In the genomic region with DNA sequence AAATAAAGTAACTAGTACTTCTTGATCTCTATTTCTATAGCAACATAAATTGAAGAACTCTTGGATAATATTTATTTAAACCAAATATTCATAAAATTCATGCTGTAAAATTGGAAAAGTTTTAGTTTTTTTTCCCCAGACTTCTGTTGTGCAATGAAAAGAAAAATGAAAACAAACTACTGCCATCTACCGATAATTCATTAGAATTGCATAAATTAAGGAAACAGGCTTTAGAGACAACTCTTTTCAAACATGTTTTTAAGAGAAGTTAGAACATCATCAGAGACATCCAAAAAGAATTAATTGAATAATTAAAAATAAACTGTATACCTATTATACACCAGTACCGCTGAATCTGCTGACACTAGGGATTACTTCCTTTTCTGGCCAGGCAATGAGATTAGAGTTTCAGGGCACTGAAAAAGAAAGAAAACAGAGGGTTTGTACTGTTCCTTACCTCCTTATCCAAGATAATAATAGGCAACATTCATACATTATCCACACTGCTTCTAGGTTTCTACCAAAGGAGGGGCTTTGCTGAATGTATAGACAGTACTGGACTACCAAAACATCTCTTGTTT, we compare ENCODE assay signal across 8 cellular contexts. TPM values are rescaled to one million over a fixed set of nuclear protein-coding genes. Genes with fewer than 3 reads are reported as not detected.
DNase-seq lines count a peak whose midpoint lies in the region; ATAC-seq and TF ChIP-seq lines count a peak whose summit lies in the region.

No MANE protein-coding gene starts in this region.

- in situ Hi-C loops in G401 (cut with HindIII; ENCODE audit: low sequenced_read_pairs): no loop called here

- TF ChIP-seq EP300 in neural cell (conservative IDR thresholded peaks at IDR 0.05; ENCODE audit: poor library complexity, severe bottlenecking): no peak

- H3K27ac ChIP-seq in neural cell (ENCODE audit: low read length): no peak overlapping the region

- H3K9me3 ChIP-seq in neural cell (ENCODE audit: low read length): no peaks in the 10 kb centered on the region

- H3K79me2 ChIP-seq in neural cell (replicated peaks; ENCODE audit: insufficient read depth, low read length): no peaks in the 10 kb centered on the region

- H3K36me3 ChIP-seq in neural cell (ENCODE audit: insufficient read depth, low read length): no peaks in the 10 kb centered on the region

- H3K9me2 ChIP-seq in neural cell (ENCODE audit: insufficient read depth, low read length): no peaks in the 10 kb centered on the region

- no peak overlapping the region for H3K9ac ChIP-seq in neural cell (ENCODE audit: low read length)

- peaks cover 16% of the 10 kb centered on the region for H3K27me3 ChIP-seq in neural cell (ENCODE audit: insufficient read depth, low read depth, low read length)

- TF ChIP-seq CTCF in NB4 (IDR thresholded peaks at IDR 0.05; ENCODE audit: low read depth, low read length) (peak; percentile 8), neural cell (IDR thresholded peaks at IDR 0.05; ENCODE audit: poor library complexity, severe bottlenecking) (peak; percentile 71)

- ATAC-seq in HG03378 (IDR thresholded peaks at IDR 0.05; ENCODE audit: unreplicated experiment) (no peak), GM21526 (IDR thresholded peaks at IDR 0.05; ENCODE audit: low FRiP score, unreplicated experiment) (no peak)

- H3K4me3 ChIP-seq in NB4 (ENCODE audit: low read depth, low read length) (no peak overlapping the region), neural cell (ENCODE audit: low read length) (no peak overlapping the region)

- H3F3A ChIP-seq in neural cell (ENCODE audit: insufficient read depth, low read length, poor library complexity, severe bottlenecking): no peaks in the 10 kb centered on the region

- no peak overlapping the region for H3K4me2 ChIP-seq in neural cell (ENCODE audit: low read length)

- DNase-seq in G401 (ENCODE audit: low spot score) (peak; percentile 36), NB4 (ENCODE audit: low read depth) (peak; percentile 43), COLO668 (lab: John Stamatoyannopoulos, UW; ENCODE audit: unreplicated experiment) (no peak)
- peak; percentile 14 for DNase-seq in central memory CD4-positive, alpha-beta T cell
- DNase-seq in activated CD4-positive, alpha-beta T cell treated with anti-CD3 and anti-CD28 coated beads, Interleukin-2, amount 50 U/mL, for 4 hours: no peak

- H2AFZ ChIP-seq in neural cell (ENCODE audit: low read depth, low read length): no peak overlapping the region

- TF ChIP-seq POLR2A in NB4 (IDR thresholded peaks at IDR 0.05; ENCODE audit: extremely low read depth, insufficient read length): no peak

- peak; percentile 79 for TF ChIP-seq RAD21 in neural cell (conservative IDR thresholded peaks at IDR 0.05)

- no peaks in the 10 kb centered on the region for H4K20me1 ChIP-seq in neural cell (ENCODE audit: insufficient read depth)

TF ChIP-seq in neural cell, 6 proteins besides CTCF, POLR2A, EP300 and RAD21:
- peak; percentile 75 for TF ChIP-seq SMC3 (conservative IDR thresholded peaks at IDR 0.05; ENCODE audit: poor library complexity)
- no peak for TF ChIP-seq TAF1 (IDR thresholded peaks at IDR 0.05; ENCODE audit: low read depth)

RNA-seq across cellular contexts. Expression of a gene that starts 4.9 kb away (rescaled TPM):
- not detected in 2 replicates for total RNA-seq in G401 (2014; rRNA removed; shearing (Covaris generic))
- 0.14 and 0.79 TPM in 2 replicates for polyA plus RNA-seq in neural cell
- polyA minus RNA-seq in neural cell: 3.4 and 4.4 TPM in 2 replicates

RNA-seq across cellular contexts. Expression of a gene that starts 5.1 kb away (rescaled TPM):
- total RNA-seq in G401 (2014; rRNA removed; shearing (Covaris generic)): not detected in 2 replicates
- 2.2 and 2.5 TPM in 2 replicates for polyA plus RNA-seq in neural cell
- 1.7 and 2.0 TPM in 2 replicates for polyA minus RNA-seq in neural cell

Comparison
In these comparisons a context has a peak if more than half of its experiments do, and no peak if none do; other contexts are left out.
1. DNase-seq: peak in G401 (single experiment), NB4 (single experiment) and central memory CD4-positive, alpha-beta T cell (single experiment); none in COLO668 (single experiment) and activated CD4-positive, alpha-beta T cell treated with anti-CD3 and anti-CD28 coated beads, Interleukin-2, amount 50 U/mL, for 4 hours (0 of 2).